Comparison of ENCODE assay signal across 23 cellular contexts in genomic region chr10:94065787-94066186, GRCh38.
A peak's percentile ranks its signal among the peaks of the same experiment; 100 is the strongest.
DNase-seq lines count a peak whose midpoint lies in the region; ATAC-seq, FAIRE-seq and TF ChIP-seq lines count a peak whose summit lies in the region.
"Had no signal": no experiment of that assay in that cellular context is flagged by ENCODE, and none has a peak within 500 bp of the region (broad histone marks: within the 10 kb centered on the region; RNA-seq: fewer than 3 reads in every experiment).

No MANE protein-coding gene starts in this region.

- TF ChIP-seq CTCF in MCF 10A (IDR thresholded peaks at IDR 0.05; ENCODE audit: unreplicated experiment) (no peak), mammary epithelial cell (conservative IDR thresholded peaks at IDR 0.05 in 1 of 2, IDR thresholded peaks at IDR 0.05 in 1 of 2; ENCODE audit: extremely low read depth in 1 of 2, insufficient read depth in 1 of 2, low read depth in 1 of 2, low read length in 2 of 2) (no peak), A549 (IDR thresholded peaks at IDR 0.05) (no peak), VCaP (conservative IDR thresholded peaks at IDR 0.05) (no peak), RWPE1 (conservative IDR thresholded peaks at IDR 0.05; ENCODE audit: low read depth) (no peak)

- H3K9ac ChIP-seq in mammary epithelial cell (ENCODE audit: insufficient read depth, low read length): no peak overlapping the region
- H3K9ac ChIP-seq: BLaER1 had no signal

- H3K36me3 Mint-ChIP-seq in MCF 10A (ENCODE audit: insufficient read depth, unreplicated experiment): no peaks in the 10 kb centered on the region
- H3K36me3 Mint-ChIP-seq: CD14-positive monocyte; CD4-positive, alpha-beta memory T cell; CD4-positive, CD25-positive, alpha-beta regulatory T cell; CD8-positive, alpha-beta memory T cell had no signal

- H3K79me2 ChIP-seq in mammary epithelial cell (ENCODE audit: insufficient read depth, low read length): no peaks in the 10 kb centered on the region

- CTCF ChIA-PET in MCF 10A (lab: Yijun Ruan, JAX) (interaction anchor here (0.6 kb wide), 1 partner anchor 101 kb away, joined by 3 read pairs; no protein-coding TSS in a partner anchor), mammary epithelial cell (lab: Charles Lee; ENCODE audit: low non-redundant PET) (no interaction called here), A549 (lab: Yijun Ruan, JAX) (interaction anchor here (1.3 to 2.4 kb wide), 4 partner anchors 10 to 254 kb away, joined by 3 to 12 read pairs (median 4); no protein-coding TSS in a partner anchor), RWPE1 (lab: Yijun Ruan, JAX) (interaction anchor here (0.6 to 1.2 kb wide), 2 partner anchors 149 to 241 kb away, joined by 3 to 4 read pairs; no protein-coding TSS in a partner anchor)

- H3K4me1 ChIP-seq in mammary epithelial cell (ENCODE audit: insufficient read depth, low read length) (no peaks in the 10 kb centered on the region), A549 (peaks cover 50% of the 10 kb centered on the region)
- H3K4me1 ChIP-seq: BLaER1 had no signal

- no peaks in the 10 kb centered on the region for H3K9me3 ChIP-seq in mammary epithelial cell (replicated peaks; ENCODE audit: insufficient read depth, low read length)
- no peaks in the 10 kb centered on the region for H3K9me3 ChIP-seq in A549
- H3K9me3 ChIP-seq: BE2C, BLaER1, Caco-2 had no signal

- dilution Hi-C loops in mammary epithelial cell (cut with HindIII; ENCODE audit: low sequenced_read_pairs): no loop called here

- intact Hi-C loops in MCF 10A (cut with micrococcal nuclease): no loop called here
- intact Hi-C loops in mammary epithelial cell (cut with micrococcal nuclease): loop anchor here (5.0 kb wide), 1 partner anchor 363 kb away; the partner anchor contains the start of gene FRA10AC1

- H3K27me3 Mint-ChIP-seq in MCF 10A (ENCODE audit: insufficient read depth, unreplicated experiment): no peaks in the 10 kb centered on the region
- H3K27me3 Mint-ChIP-seq: CD4-positive, CD25-positive, alpha-beta regulatory T cell had no signal

- FAIRE-seq in A549 (lab: Jason Lieb, UNC): no peak
- FAIRE-seq: D721Med, G401.6, GM12891, GM19239 had no signal

- no peaks in the 10 kb centered on the region for H3K9me3 Mint-ChIP-seq in MCF 10A (ENCODE audit: unreplicated experiment)
- H3K9me3 Mint-ChIP-seq: CD8-positive, alpha-beta memory T cell had no signal

- ATAC-seq in A549: no peak
- peak; percentile 62 for ATAC-seq in left lobe of liver

- H3K4me3 ChIP-seq in mammary epithelial cell (replicated peaks in 1 of 3; ENCODE audit: insufficient read depth in 1 of 3, low read depth in 2 of 3, low read length in 3 of 3): no peak overlapping the region
- no peak overlapping the region for H3K4me3 ChIP-seq in A549
- H3K4me3 ChIP-seq: BLaER1 had no signal

- no peak for TF ChIP-seq POLR2A in A549 (IDR thresholded peaks at IDR 0.05; ENCODE audit: low read length)

- TF ChIP-seq RAD21 in A549 (conservative IDR thresholded peaks at IDR 0.05 in 1 of 2, IDR thresholded peaks at IDR 0.05 in 1 of 2): no peak

- POLR2A ChIA-PET in MCF 10A (lab: Yijun Ruan, JAX): no interaction called here
- POLR2A ChIA-PET in A549 (lab: Yijun Ruan, JAX): no interaction called here
- POLR2A ChIA-PET in RWPE1 (lab: Yijun Ruan, JAX; ENCODE audit: low non-redundant PET): no interaction called here

- no peak overlapping the region for H3K27ac ChIP-seq in mammary epithelial cell (ENCODE audit: insufficient read depth, low read depth, low read length)
- H3K27ac ChIP-seq in A549: peak overlapping the region; percentile 56 to 78
- peak overlapping the region; percentile 10; the same call in 1 of the 2 replicates for H3K27ac ChIP-seq in VCaP
- no peak overlapping the region for H3K27ac ChIP-seq in RWPE1
- H3K27ac ChIP-seq: 22Rv1, BLaER1 had no signal

- H4K20me1 ChIP-seq in mammary epithelial cell (ENCODE audit: insufficient read depth, low read length): no peaks in the 10 kb centered on the region
- H4K20me1 ChIP-seq: BLaER1 had no signal

- in situ Hi-C loops in mammary epithelial cell (cut with MboI; ENCODE audit: low sequenced_read_pairs in 2 of 2): no loop called here

- H3K4me3 Mint-ChIP-seq in MCF 10A (ENCODE audit: unreplicated experiment): no peak overlapping the region
- H3K4me3 Mint-ChIP-seq: CD14-positive monocyte; CD4-positive, alpha-beta memory T cell; CD4-positive, CD25-positive, alpha-beta regulatory T cell; CD8-positive, alpha-beta memory T cell had no signal

- H3K36me3 ChIP-seq in mammary epithelial cell (ENCODE audit: insufficient read depth, low read length): no peaks in the 10 kb centered on the region
- H3K36me3 ChIP-seq: BE2C, BLaER1 had no signal

- H3K27ac Mint-ChIP-seq in MCF 10A (ENCODE audit: low read depth, unreplicated experiment): peak overlapping the region; percentile 72
- H3K27ac Mint-ChIP-seq: CD4-positive, alpha-beta memory T cell; CD4-positive, CD25-positive, alpha-beta regulatory T cell; CD8-positive, alpha-beta memory T cell had no signal

- TF ChIP-seq EP300 in A549 (IDR thresholded peaks at IDR 0.05): no peak

- BruUV-seq in MCF 10A (replicated peaks; lab: Mats Ljungman, UMichigan): no TSS peak
- no TSS peak for BruUV-seq in mammary epithelial cell (replicated peaks; lab: Mats Ljungman, UMichigan)

- H3K4me2 ChIP-seq in mammary epithelial cell (ENCODE audit: insufficient read depth, low read depth, low read length) (no peak overlapping the region), A549 (peak overlapping the region; percentile 57)
- H3K4me2 ChIP-seq: BLaER1 had no signal

- no peaks in the 10 kb centered on the region for H3K27me3 ChIP-seq in mammary epithelial cell (ENCODE audit: insufficient read depth, low read length)
- H3K27me3 ChIP-seq: BE2C, BLaER1 had no signal

- no peak overlapping the region for H2AFZ ChIP-seq in mammary epithelial cell (ENCODE audit: low read depth, low read length)

- DNase-seq in MCF 10A (ENCODE audit: unreplicated experiment) (no peak), mammary epithelial cell (no peak), A549 (ENCODE audit: low read depth in 1 of 2, low spot score in 1 of 2) (no peak), left lobe of liver (ENCODE audit: low spot score) (no peak), RWPE1 (ENCODE audit: low spot score) (no peak), COR-L47 (lab: John Stamatoyannopoulos, UW) (no peak)
- DNase-seq: BE2C; C1 segment of cervical spinal cord; Calu3; CD4-positive, alpha-beta memory T cell; CD4-positive, CD25-positive, alpha-beta regulatory T cell; CD8-positive, alpha-beta memory T cell; DMS79 treated with DMSO at 0.1 percent for 48 hours; GF-D8 had no signal

- peaks cover 16% of the 10 kb centered on the region for H3K4me1 Mint-ChIP-seq in MCF 10A (ENCODE audit: insufficient read depth, unreplicated experiment)
- H3K4me1 Mint-ChIP-seq: CD14-positive monocyte; CD4-positive, alpha-beta memory T cell; CD4-positive, CD25-positive, alpha-beta regulatory T cell; CD8-positive, alpha-beta memory T cell had no signal

TF ChIP-seq in A549, 52 proteins besides CTCF, POLR2A, EP300 and RAD21:
- TF ChIP-seq KDM5A (IDR thresholded peaks at IDR 0.05) (no peak), MYC (IDR thresholded peaks at IDR 0.05; ENCODE audit: borderline replicate concordance, low read length) (no peak), FOSL2 (IDR thresholded peaks at IDR 0.05) (no peak), FOSL2 (CRISPR knock-in tag; IDR thresholded peaks at IDR 0.05) (no peak)

Comparison
In these comparisons a context has a peak if more than half of its experiments do, and no peak if none do; other contexts are left out.
1. H3K27ac ChIP-seq: peak in A549 (2 of 2) and VCaP (single experiment); none in mammary epithelial cell (single experiment) and RWPE1 (single experiment).